8 cellular contexts compared by ENCODE assay signal in genomic region chr1:7752512-7753417, GRCh38. TPM values are rescaled to one million over a fixed set of nuclear protein-coding genes. Genes with fewer than 3 reads are reported as not detected.
A peak's percentile ranks its signal among the peaks of the same experiment; 100 is the strongest.
DNase-seq lines count a peak whose midpoint lies in the region; ATAC-seq and TF ChIP-seq lines count a peak whose summit lies in the region.

No MANE protein-coding gene starts in this region.

- H3K36me3 Mint-ChIP-seq in stimulated activated memory B cell treated with anti-CD40 and anti-IgM and Interleukin-4, amounts not matched to agents 10 μg/mL and 1 μg/mL and 100 μg/mL, for 72 hours, result no peaks in the 10 kb centered on the region

- H3K27ac Mint-ChIP-seq in stimulated activated memory B cell treated with anti-CD40 and anti-IgM and Interleukin-4, amounts not matched to agents 10 μg/mL and 1 μg/mL and 100 μg/mL, for 72 hours, result no peak overlapping the region

- peak; percentile 59 for TF ChIP-seq CTCF in WI38 (IDR thresholded peaks at IDR 0.05; ENCODE audit: low read depth, low read length)

- no peaks in the 10 kb centered on the region for H3K9me3 Mint-ChIP-seq in stimulated activated memory B cell treated with anti-CD40 and anti-IgM and Interleukin-4, amounts not matched to agents 10 μg/mL and 1 μg/mL and 100 μg/mL, for 72 hours

- ATAC-seq in stimulated activated memory B cell treated with anti-CD40 and anti-IgM and Interleukin-4, amounts not matched to agents 10 μg/mL and 1 μg/mL and 100 μg/mL, for 72 hours, result no peak

- no peak overlapping the region for H3K4me3 Mint-ChIP-seq in stimulated activated memory B cell treated with anti-CD40 and anti-IgM and Interleukin-4, amounts not matched to agents 10 μg/mL and 1 μg/mL and 100 μg/mL, for 72 hours

- peak overlapping the region; percentile 44 for H3K4me3 ChIP-seq in WI38 (ENCODE audit: low read depth, low read length)

- peak; percentile 68 for DNase-seq in activated CD8-positive, alpha-beta memory T cell treated with anti-CD3 and anti-CD28 coated beads for 24 hours
- DNase-seq in activated CD8-positive, alpha-beta memory T cell treated with anti-CD3 and anti-CD28 coated beads, Interleukin-2, amount 50 U/mL, for 48 hours, result no peak
- DNase-seq in NCI-H2029 treated with DMSO at 0.1 percent for 48 hours (lab: John Stamatoyannopoulos, UW), result peak; percentile 47
- DNase-seq in dermis blood vessel endothelial cell, result peak; percentile 82
- peak; percentile 93 for DNase-seq in left kidney (ENCODE audit: low read depth, low spot score)
- peak; percentile 29 for DNase-seq in stimulated activated CD4-positive, alpha-beta T cell treated with anti-CD3 and anti-CD28 coated beads, Interleukin-2, amount 100 ng/mL, for 4 hours (ENCODE audit: low read depth)

- no peaks in the 10 kb centered on the region for H3K27me3 Mint-ChIP-seq in stimulated activated memory B cell treated with anti-CD40 and anti-IgM and Interleukin-4, amounts not matched to agents 10 μg/mL and 1 μg/mL and 100 μg/mL, for 72 hours

- no peaks in the 10 kb centered on the region for H3K4me1 Mint-ChIP-seq in stimulated activated memory B cell treated with anti-CD40 and anti-IgM and Interleukin-4, amounts not matched to agents 10 μg/mL and 1 μg/mL and 100 μg/mL, for 72 hours

RNA-seq across cellular contexts. Expression of gene VAMP3, which starts 18.3 kb away (rescaled TPM):
- 122 and 149 TPM in 2 replicates for total RNA-seq in dermis blood vessel endothelial cell

RNA-seq across cellular contexts. Expression of gene PER3, which starts 31.3 kb away (rescaled TPM):
- 1.9 and 2.7 TPM in 2 replicates for total RNA-seq in dermis blood vessel endothelial cell
